Comparison of ENCODE assay signal across 9 cellular contexts in the genomic region with DNA sequence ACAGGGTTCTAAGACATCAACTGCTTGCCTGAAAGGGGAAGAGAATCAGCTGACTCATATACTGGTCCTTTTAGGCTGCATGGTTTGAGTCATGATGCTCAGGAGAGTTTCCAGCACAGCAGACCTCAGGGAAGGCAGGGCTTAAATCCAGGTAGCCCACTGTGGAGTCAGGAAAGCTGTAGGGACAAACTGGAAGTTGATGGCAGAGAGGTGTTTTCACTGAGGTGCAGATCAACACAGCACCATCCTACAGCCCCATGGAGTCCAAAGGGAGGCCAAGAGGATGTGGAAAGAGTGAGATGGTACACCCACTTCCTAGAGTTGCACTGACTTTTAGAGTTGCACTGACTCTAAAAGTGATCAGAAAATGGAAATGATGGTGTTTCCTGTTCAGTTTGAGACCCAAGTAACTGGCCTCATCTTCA.
DNase-seq lines count a peak whose midpoint lies in the region; ATAC-seq and TF ChIP-seq lines count a peak whose summit lies in the region.
"Had no signal": no experiment of that assay in that cellular context is flagged by ENCODE, and none has a peak within 500 bp of the region (broad histone marks: within the 10 kb centered on the region; RNA-seq: fewer than 3 reads in every experiment).

No MANE protein-coding gene starts in this region.

- DNase-seq in Calu3: no peak
- peak in 1 of 2 donors; percentile 81 for DNase-seq in fibroblast of lung (ENCODE audit: low read depth in 2 of 2)
- no peak for DNase-seq in chondrocyte (ENCODE audit: low spot score)
- no peak for DNase-seq in prostate gland (ENCODE audit: low spot score)
- no peak for DNase-seq in effector CD4-positive, alpha-beta T cell
- DNase-seq in germinal center (ENCODE audit: low spot score): no peak

- H3K9me3 Mint-ChIP-seq in Calu3 (ENCODE audit: low read depth, unreplicated experiment) (no peaks in the 10 kb centered on the region), chondrocyte (ENCODE audit: low read depth) (no peaks in the 10 kb centered on the region)

- no peaks in the 10 kb centered on the region for H3F3A ChIP-seq in Loucy (ENCODE audit: low read depth)

- H3K79me2 ChIP-seq in Loucy (ENCODE audit: insufficient read depth, low read length) (no peaks in the 10 kb centered on the region), fibroblast of lung (ENCODE audit: control insufficient read depth, insufficient read depth, low read length) (no peaks in the 10 kb centered on the region)

- H2AFZ ChIP-seq in Loucy (ENCODE audit: low read length): peak overlapping the region; percentile 76
- H2AFZ ChIP-seq in fibroblast of lung (ENCODE audit: low read length): no peak overlapping the region

- H3K9me2 ChIP-seq in Loucy (replicated peaks; ENCODE audit: low read depth, low read length): no peaks in the 10 kb centered on the region

- H3K27ac ChIP-seq in fibroblast of lung (ENCODE audit: insufficient read depth, low read length) (peak overlapping the region; percentile 40), prostate gland (no peak overlapping the region)

- H4K20me1 ChIP-seq in Loucy (ENCODE audit: insufficient read depth, low read length, poor library complexity, severe bottlenecking) (no peaks in the 10 kb centered on the region), fibroblast of lung (ENCODE audit: control insufficient read depth, extremely low read depth, insufficient read depth, low read length) (no peaks in the 10 kb centered on the region)

- peaks cover 52% of the 10 kb centered on the region for H3K36me3 Mint-ChIP-seq in Calu3 (ENCODE audit: insufficient read depth, unreplicated experiment)
- H3K36me3 Mint-ChIP-seq in chondrocyte (ENCODE audit: low read depth): no peaks in the 10 kb centered on the region

- H3K4me1 ChIP-seq in Loucy (ENCODE audit: insufficient read depth, low read length, poor library complexity, severe bottlenecking) (peaks cover 33% of the 10 kb centered on the region), fibroblast of lung (ENCODE audit: control insufficient read depth, extremely low read depth, insufficient read depth, low read length) (peaks cover 23% of the 10 kb centered on the region), prostate gland (replicated peaks) (no peaks in the 10 kb centered on the region)

- no peaks in the 10 kb centered on the region for H3K27me3 ChIP-seq in Loucy (ENCODE audit: insufficient read depth, low read length, poor library complexity, severe bottlenecking)
- no peaks in the 10 kb centered on the region for H3K27me3 ChIP-seq in fibroblast of lung (ENCODE audit: control insufficient read depth, insufficient read depth, low read length)
- no peaks in the 10 kb centered on the region for H3K27me3 ChIP-seq in prostate gland (replicated peaks; ENCODE audit: insufficient read depth)

- peak overlapping the region; percentile 66 for H3K27ac Mint-ChIP-seq in Calu3 (ENCODE audit: unreplicated experiment)
- no peak overlapping the region for H3K27ac Mint-ChIP-seq in chondrocyte (ENCODE audit: unreplicated experiment)

- peak overlapping the region; percentile 15 for H3K4me2 ChIP-seq in Loucy (ENCODE audit: low read depth, low read length, poor library complexity, severe bottlenecking)
- peak overlapping the region; percentile 32 for H3K4me2 ChIP-seq in fibroblast of lung (ENCODE audit: extremely low read depth, insufficient read depth, low read length)

- CTCF ChIA-PET in Calu3 (lab: Charles Lee): interaction anchor here (1.1 kb wide), 1 partner anchor 451 kb away, joined by 3 read pairs; no protein-coding TSS in a partner anchor

- H3K9ac ChIP-seq in Loucy (ENCODE audit: low read depth, low read length, poor library complexity, severe bottlenecking) (no peak overlapping the region), fibroblast of lung (ENCODE audit: insufficient read depth, low read length) (no peak overlapping the region)

- H3K27me3 Mint-ChIP-seq in Calu3 (ENCODE audit: unreplicated experiment): no peaks in the 10 kb centered on the region
- H3K27me3 Mint-ChIP-seq in chondrocyte (ENCODE audit: low read depth): no peaks in the 10 kb centered on the region

- H3K4me3 ChIP-seq in Loucy (ENCODE audit: low read length, poor library complexity, severe bottlenecking) (no peak overlapping the region), fibroblast of lung (replicated peaks in 1 of 4; ENCODE audit: control extremely low read depth in 1 of 4, insufficient read depth in 1 of 4, low read depth in 3 of 4, low read length in 4 of 4) (no peak overlapping the region), prostate gland (no peak overlapping the region)
- H3K4me3 ChIP-seq: lung had no signal

- H3K4me1 Mint-ChIP-seq in Calu3 (ENCODE audit: low read depth, unreplicated experiment) (peaks cover 53% of the 10 kb centered on the region), chondrocyte (ENCODE audit: low read depth) (peaks cover 42% of the 10 kb centered on the region)

- H3K4me3 Mint-ChIP-seq in Calu3 (ENCODE audit: low read depth, unreplicated experiment) (no peak overlapping the region), chondrocyte (ENCODE audit: unreplicated experiment) (no peak overlapping the region)

- H3K36me3 ChIP-seq in Loucy (ENCODE audit: insufficient read depth, low read length) (no peaks in the 10 kb centered on the region), fibroblast of lung (ENCODE audit: control insufficient read depth, insufficient read depth, low read length) (no peaks in the 10 kb centered on the region), prostate gland (no peaks in the 10 kb centered on the region)

- no TSS peak for BruUV-seq in Calu3 (replicated peaks; lab: Mats Ljungman, UMichigan)

- intact Hi-C loops in Calu3 (cut with micrococcal nuclease; ENCODE audit: unreplicated experiment): loop anchor here (5.0 kb wide), 2 partner anchors 173 to 463 kb away; no protein-coding TSS in a partner anchor
- intact Hi-C loops in prostate gland (cut with DNase I): no loop called here

- H3K9me3 ChIP-seq in Loucy (ENCODE audit: insufficient read depth, low read depth, low read length) (no peaks in the 10 kb centered on the region), fibroblast of lung (ENCODE audit: control insufficient read depth, insufficient read depth, low read depth, low read length) (no peaks in the 10 kb centered on the region), prostate gland (no peaks in the 10 kb centered on the region)

- ATAC-seq in GM21515 (IDR thresholded peaks at IDR 0.05; ENCODE audit: unreplicated experiment): peak; percentile 75

- TF ChIP-seq POLR2A in prostate gland (IDR thresholded peaks at IDR 0.05): no peak

- no peak for TF ChIP-seq CTCF in Calu3 (IDR thresholded peaks at IDR 0.05; ENCODE audit: unreplicated experiment)
- no peak for TF ChIP-seq CTCF in Loucy (conservative IDR thresholded peaks at IDR 0.05; ENCODE audit: low read length)
- no peak for TF ChIP-seq CTCF in fibroblast of lung (conservative IDR thresholded peaks at IDR 0.05 in 1 of 2, IDR thresholded peaks at IDR 0.05 in 1 of 2; ENCODE audit: low read depth in 1 of 2, low read length in 2 of 2)
- TF ChIP-seq CTCF in chondrocyte (IDR thresholded peaks at IDR 0.05): no peak
- TF ChIP-seq CTCF in prostate gland (IDR thresholded peaks at IDR 0.05): no peak
